Comparison of ENCODE assay signal across 11 cellular contexts in the genomic region with DNA sequence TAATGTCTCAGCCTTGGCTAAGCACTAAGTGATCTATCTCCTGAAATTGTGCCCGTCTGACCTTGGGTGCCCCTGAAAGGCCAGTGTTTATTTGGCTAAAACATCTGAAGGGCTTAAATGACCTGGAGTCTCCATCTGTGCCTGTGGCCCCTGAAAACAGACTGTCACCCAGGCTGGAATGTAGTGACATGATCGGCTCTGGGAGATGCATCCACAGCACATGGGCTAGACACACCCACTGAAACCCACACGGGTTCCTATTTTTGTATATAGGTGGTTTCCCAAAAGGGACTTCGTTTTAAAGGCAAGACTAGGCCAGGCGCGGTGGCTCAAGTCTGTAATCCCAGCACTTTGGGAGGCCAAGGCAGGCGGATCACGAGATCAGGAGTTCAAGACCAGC. TPM values are rescaled to one million over a fixed set of nuclear protein-coding genes. Genes with fewer than 3 reads are reported as not detected.
DNase-seq lines count a peak whose midpoint lies in the region; ATAC-seq and TF ChIP-seq lines count a peak whose summit lies in the region.
"Had no signal": no experiment of that assay in that cellular context is flagged by ENCODE, and none has a peak within 500 bp of the region (broad histone marks: within the 10 kb centered on the region; RNA-seq: fewer than 3 reads in every experiment).

No MANE protein-coding gene starts in this region.

- TF ChIP-seq CTCF in heart right ventricle (IDR thresholded peaks at IDR 0.05) (no peak), OCI-LY3 (IDR thresholded peaks at IDR 0.05; ENCODE audit: low read depth, low read length) (no peak), esophagus muscularis mucosa (IDR thresholded peaks at IDR 0.05) (no peak), transverse colon (IDR thresholded peaks at IDR 0.05) (no peak), lower leg skin (IDR thresholded peaks at IDR 0.05) (no peak)

- peak overlapping the region; percentile 72 for H3K9ac ChIP-seq in OCI-LY3 (ENCODE audit: low read length)

- H3K27ac ChIP-seq in heart right ventricle (peak overlapping the region in 7 of 10 donors; percentile 12 to 81 (median 25)), OCI-LY3 (ENCODE audit: low read length) (peak overlapping the region; percentile 94), esophagus muscularis mucosa (replicated peaks in 1 of 4) (peak overlapping the region; percentile 14 to 45 (median 38)), transverse colon (peak overlapping the region; percentile 53 to 75 (median 62))

- H3K4me2 ChIP-seq in OCI-LY3 (ENCODE audit: low read length) = peak overlapping the region; percentile 89

- in situ Hi-C loops in transverse colon (cut with MboI; ENCODE audit: low pct_ligation_motif_present in 1 of 4, low pct_unique_long_range_greater_than_20kb in 1 of 4, low sequenced_read_pairs in 3 of 4) = no loop called here

- H3K4me1 ChIP-seq in heart right ventricle (peaks cover 20 to 80% (median 68%) of the 10 kb centered on the region in 9 donors), OCI-LY3 (ENCODE audit: low read length) (peaks cover 50% of the 10 kb centered on the region), esophagus muscularis mucosa (peaks cover 63 to 100% (median 92%) of the 10 kb centered on the region in 4 donors), transverse colon (peaks cover 17 to 73% (median 43%) of the 10 kb centered on the region in 4 donors)

- H4K20me1 ChIP-seq in OCI-LY3 (ENCODE audit: insufficient read depth, low read length) = no peaks in the 10 kb centered on the region

- H3K27me3 ChIP-seq in heart right ventricle (no peaks in the 10 kb centered on the region), OCI-LY3 (ENCODE audit: low read depth, low read length) (no peaks in the 10 kb centered on the region), esophagus muscularis mucosa (no peaks in the 10 kb centered on the region), transverse colon (no peaks in the 10 kb centered on the region)

- peak overlapping the region; percentile 55; the same call in 1 of the 2 replicates for H2AFZ ChIP-seq in OCI-LY3 (ENCODE audit: low read depth, low read length)

- H3K36me3 ChIP-seq in heart right ventricle = peaks cover 0 to 17% (median 0%) of the 10 kb centered on the region in 9 donors
- H3K36me3 ChIP-seq in OCI-LY3 (replicated peaks; ENCODE audit: low read depth, low read length) = no peaks in the 10 kb centered on the region
- peaks cover 0 to 10% (median 0%) of the 10 kb centered on the region in 4 donors for H3K36me3 ChIP-seq in esophagus muscularis mucosa
- no peaks in the 10 kb centered on the region for H3K36me3 ChIP-seq in transverse colon

- TF ChIP-seq POLR2A in esophagus muscularis mucosa (IDR thresholded peaks at IDR 0.05; ENCODE audit: low read depth) (no peak), transverse colon (IDR thresholded peaks at IDR 0.05) (no peak), lower leg skin (IDR thresholded peaks at IDR 0.05) (no peak)

- H3K9me3 ChIP-seq in heart right ventricle (no peaks in the 10 kb centered on the region), OCI-LY3 (ENCODE audit: insufficient read depth, low read length) (no peaks in the 10 kb centered on the region), esophagus muscularis mucosa (no peaks in the 10 kb centered on the region), transverse colon (no peaks in the 10 kb centered on the region)

- intact Hi-C loops in heart right ventricle (cut with DNase I) (loop anchor here in 3 of 10 donors (2.0 to 5.0 kb wide), 2 partner anchors 31 to 33 kb away; no protein-coding TSS in a partner anchor), left ventricle myocardium superior (cut with micrococcal nuclease) (no loop called here), esophagus muscularis mucosa (cut with DNase I) (no loop called here), transverse colon (cut with DNase I; ENCODE audit: low total_unique reads) (loop anchor here (5.0 kb wide), 1 partner anchor 33 kb away; no protein-coding TSS in a partner anchor), lower leg skin (cut with DNase I; ENCODE audit: low total_unique reads) (no loop called here)

- peak in 1 of 8 donors; percentile 25 for ATAC-seq in heart right ventricle
- ATAC-seq in left ventricle myocardium superior = no peak
- ATAC-seq: left cardiac atrium had no signal

- H3K4me3 ChIP-seq in heart right ventricle (no peak overlapping the region), OCI-LY3 (ENCODE audit: low read length) (peak overlapping the region; percentile 72), esophagus muscularis mucosa (no peak overlapping the region), transverse colon (no peak overlapping the region), lower leg skin (ENCODE audit: low read depth, poor library complexity, severe bottlenecking) (no peak overlapping the region)

- H3K79me2 ChIP-seq in OCI-LY3 (ENCODE audit: low read length) = no peaks in the 10 kb centered on the region

- TF ChIP-seq EP300 in esophagus muscularis mucosa (IDR thresholded peaks at IDR 0.05) (no peak), transverse colon (IDR thresholded peaks at IDR 0.05; ENCODE audit: low read depth) (no peak)

- no peak for DNase-seq in heart right ventricle
- DNase-seq in left ventricle myocardium superior = no peak
- no peak for DNase-seq in esophagus muscularis mucosa (ENCODE audit: extremely low spot score)
- peak; percentile 43 for DNase-seq in transverse colon
- DNase-seq in LoVo (ENCODE audit: low spot score) = no peak
- DNase-seq in lower leg skin (ENCODE audit: low spot score in 2 of 2) = no peak
- DNase-seq in AG08395 (ENCODE audit: low spot score) = no peak
- DNase-seq: activated CD4-positive, CD25-positive, alpha-beta regulatory T cell; left cardiac atrium; NCI-H345 had no signal

- 54 to 73% methylated on average over 8 of the region's 8 CpGs for WGBS in heart right ventricle, 2 donors
- 52% methylated on average over 8 of the region's 8 CpGs for WGBS in esophagus muscularis mucosa
- 43 to 63% methylated on average over 1 to 8 of the region's 8 CpGs for WGBS in transverse colon (ENCODE audit: low coverage in 1 of 2), 2 donors
- 62 to 63% methylated on average over 8 of the region's 8 CpGs for WGBS in lower leg skin, 2 donors

RNA-seq across cellular contexts. Expression of gene CEP295NL, which starts 13.5 kb away (rescaled TPM):
- total RNA-seq in heart right ventricle (1 to 10 TPM in 2 of 10 donors, under 1 TPM in 8; 0.22 to 1.3 (median 0.82) TPM), left ventricle myocardium superior (0.79 TPM), esophagus muscularis mucosa (1 to 10 TPM in 3 of 4 donors, under 1 TPM in 1; 0.78 to 6.6 (median 2.3) TPM), transverse colon (1 to 10 TPM; 1.8 to 3.0 (median 2.5) TPM), lower leg skin (1 to 10 TPM; 2.0 to 2.9 (median 2.6) TPM)
- 1 to 10 TPM in 1 of 2 donors, under 1 TPM in 1; 0.04 to 2.6 TPM for polyA plus RNA-seq in heart right ventricle

RNA-seq across cellular contexts. Expression of gene TIMP2, which starts 35.7 kb away (rescaled TPM):
- total RNA-seq in heart right ventricle = 100 to 1,000 TPM in 4 of 10 donors, 10 to 100 TPM in 6; 77.5 to 118 (median 99.3) TPM
- 10 to 100 TPM; 32.4 to 44.1 TPM for polyA plus RNA-seq in heart right ventricle
- total RNA-seq in left ventricle myocardium superior = 132 TPM
- total RNA-seq in esophagus muscularis mucosa = 100 to 1,000 TPM; 177 to 315 (median 229) TPM
- total RNA-seq in transverse colon = 10 to 100 TPM; 32.2 to 70.7 (median 54.6) TPM
- 100 to 1,000 TPM in 2 of 4 donors, 10 to 100 TPM in 2; 69.7 to 203 (median 94.8) TPM for total RNA-seq in lower leg skin

RNA-seq across cellular contexts. Expression of gene USP36, which starts 48.9 kb away (rescaled TPM):
- total RNA-seq in heart right ventricle = 10 to 100 TPM; 20.1 to 28.8 (median 24.9) TPM
- polyA plus RNA-seq in heart right ventricle = 10 to 100 TPM; 10.0 to 15.4 TPM
- total RNA-seq in left ventricle myocardium superior = 24.7 TPM
- total RNA-seq in esophagus muscularis mucosa = 10 to 100 TPM; 23.3 to 44.7 (median 32.2) TPM
- 10 to 100 TPM; 28.5 to 96.5 (median 63.5) TPM for total RNA-seq in transverse colon
- 10 to 100 TPM; 36.7 to 63.6 (median 45.2) TPM for total RNA-seq in lower leg skin

Comparison
In these comparisons a context has a peak if more than half of its experiments do, and no peak if none do; other contexts are left out.
1. H3K27ac ChIP-seq: peak in every context shown above with its lines; median percentile 94 in OCI-LY3; 62 in transverse colon; 38 in esophagus muscularis mucosa; 25 in heart right ventricle.